Comparison of ENCODE assay signal across 8 cellular contexts in genomic region chr18:23452728-23453656, GRCh38. TPM values are rescaled to one million over a fixed set of nuclear protein-coding genes. Genes with fewer than 3 reads are reported as not detected.
DNase-seq lines count a peak whose midpoint lies in the region; FAIRE-seq and TF ChIP-seq lines count a peak whose summit lies in the region.

Gene RIOK3 (plus strand): TSS chr18:23453287. CDS start chr18:23453440, 153 bp downstream.

- CTCF ChIA-PET in activated naive CD4-positive, alpha-beta T cell treated with anti-CD3 and anti-CD28 coated beads for 36 hours (lab: Charles Lee) = interaction anchor here (0.5 to 1.4 kb wide), 3 partner anchors 46 to 90 kb away, joined by 3 to 6 read pairs (median 5); no protein-coding TSS in a partner anchor

- intact Hi-C loops in activated naive CD4-positive, alpha-beta T cell treated with anti-CD3 and anti-CD28 coated beads for 36 hours (cut with micrococcal nuclease) = loop anchor here (1.0 to 5.0 kb wide), 8 partner anchors 15 to 1841 kb away; partner anchors contain the start of genes NPC1, RBBP8, RMC1 and SNRPD1

- H3K4me1 ChIP-seq in neutrophil (ENCODE audit: control insufficient read depth in 1 of 2, insufficient read depth in 1 of 2, low read depth in 1 of 2, low read length in 1 of 2) = peaks cover 55% of the 10 kb centered on the region in 2 experiments

- peak within 1 kb of the TSS; percentile 93 for H3K27ac ChIP-seq in neutrophil
- H3K27ac ChIP-seq in substantia nigra (ENCODE audit: low read depth, low read length, poor library complexity, severe bottlenecking) = peak within 1 kb of the TSS; percentile 63

- H3K27me3 Mint-ChIP-seq in activated naive CD4-positive, alpha-beta T cell treated with anti-CD3 and anti-CD28 coated beads for 36 hours (ENCODE audit: low read depth) = no peaks in the 10 kb centered on the region

- peak within 1 kb of the TSS; percentile 91 for H3K27ac Mint-ChIP-seq in activated naive CD4-positive, alpha-beta T cell treated with anti-CD3 and anti-CD28 coated beads for 36 hours

- H3K4me1 Mint-ChIP-seq in activated naive CD4-positive, alpha-beta T cell treated with anti-CD3 and anti-CD28 coated beads for 36 hours (ENCODE audit: low read depth) = peaks cover 42% of the 10 kb centered on the region

- H3K36me3 Mint-ChIP-seq in activated naive CD4-positive, alpha-beta T cell treated with anti-CD3 and anti-CD28 coated beads for 36 hours (ENCODE audit: low read depth) = no peaks in the 10 kb centered on the region

- H3K27me3 ChIP-seq in neutrophil = no peaks in the 10 kb centered on the region

- TF ChIP-seq CTCF in HFF-Myc (IDR thresholded peaks at IDR 0.05; ENCODE audit: low read depth, low read length, missing control alignments) = no peak
- peak; percentile 65 for TF ChIP-seq CTCF in neutrophil (IDR thresholded peaks at IDR 0.05)

- peaks cover 13% of the 10 kb centered on the region for H3K36me3 ChIP-seq in neutrophil

- H3K4me3 ChIP-seq in HFF-Myc (replicated peaks; ENCODE audit: low read depth, low read length) = peak within 1 kb of the TSS; percentile 93
- H3K4me3 ChIP-seq in neutrophil (ENCODE audit: low read depth in 1 of 2, low read length in 1 of 2) = peak within 1 kb of the TSS; percentile 89 to 99

- FAIRE-seq in frontal cortex (lab: Jason Lieb, UNC) = peak; percentile 24

- H3K9me3 ChIP-seq in neutrophil = no peaks in the 10 kb centered on the region

- H3K4me3 Mint-ChIP-seq in activated naive CD4-positive, alpha-beta T cell treated with anti-CD3 and anti-CD28 coated beads for 36 hours = peak within 1 kb of the TSS; percentile 99

- DNase-seq in GM03348 (ENCODE audit: low spot score) (peak; percentile 97), HFF-Myc (ENCODE audit: extremely low read depth, low read depth) (peak; percentile 70), NAMALWA (ENCODE audit: low spot score) (peak; percentile 98), SK-N-DZ (ENCODE audit: low spot score) (peak; percentile 95), frontal cortex (ENCODE audit: low spot score in 2 of 2) (peak; percentile 87 to 96), substantia nigra (lab: John Stamatoyannopoulos, UW) (peak; percentile 80 to 99 (median 97))
- peak; percentile 94 for DNase-seq in activated naive CD4-positive, alpha-beta T cell treated with anti-CD3 and anti-CD28 coated beads for 36 hours

- H3K9me3 Mint-ChIP-seq in activated naive CD4-positive, alpha-beta T cell treated with anti-CD3 and anti-CD28 coated beads for 36 hours = no peaks in the 10 kb centered on the region

RNA-seq across cellular contexts. Expression of gene RIOK3, which starts in this region (rescaled TPM):
- polyA plus RNA-seq in SK-N-DZ (2014; cell fraction: cytosol; rRNA removed) = 24.5 and 28.3 TPM in 2 replicates
- 35.1 and 39.8 TPM in 2 replicates for polyA plus RNA-seq in SK-N-DZ (2014; cell fraction: nucleus; rRNA removed)
- 10 to 100 TPM; 53.8 to 59.5 TPM for total RNA-seq in activated naive CD4-positive, alpha-beta T cell treated with anti-CD3 and anti-CD28 coated beads for 36 hours
- total RNA-seq in frontal cortex = 66.0 TPM

Comparison
In these comparisons a context has a peak if more than half of its experiments do, and no peak if none do; other contexts are left out.
1. Peak in every context shown above with its lines: DNase-seq, H3K4me3 ChIP-seq and H3K27ac ChIP-seq.